ENCODE assay signal across 10 cellular contexts in genomic region chr20:11919046-11919445, GRCh38. TPM values are rescaled to one million over a fixed set of nuclear protein-coding genes. Genes with fewer than 3 reads are reported as not detected.
DNase-seq lines count a peak whose midpoint lies in the region; ATAC-seq, FAIRE-seq and TF ChIP-seq lines count a peak whose summit lies in the region.
"Had no signal": no experiment of that assay in that cellular context is flagged by ENCODE, and none has a peak within 500 bp of the region (broad histone marks: within the 10 kb centered on the region; RNA-seq: fewer than 3 reads in every experiment).

No MANE protein-coding gene starts in this region.

- H3K4me2 ChIP-seq in MM.1S (ENCODE audit: low read depth, low read length): peak overlapping the region; percentile 74
- H3K4me2 ChIP-seq in keratinocyte (ENCODE audit: control insufficient read depth, extremely low read depth, insufficient read depth, low read depth, low read length): peak overlapping the region; percentile 26

- H3K36me3 ChIP-seq in MM.1S (replicated peaks; ENCODE audit: insufficient read depth, low read length): peaks cover 10% of the 10 kb centered on the region; the same call in 1 of the 2 replicates
- H3K36me3 ChIP-seq in SJCRH30: no peaks in the 10 kb centered on the region
- H3K36me3 ChIP-seq in keratinocyte (ENCODE audit: control insufficient read depth in 2 of 2, extremely low read depth in 1 of 2, insufficient read depth in 2 of 2, low read length in 2 of 2): peaks cover 11 to 26% of the 10 kb centered on the region in 2 experiments
- peaks cover 7 to 12% of the 10 kb centered on the region in 2 donors for H3K36me3 ChIP-seq in stomach smooth muscle (ENCODE audit: control insufficient read depth in 2 of 2, insufficient read depth in 2 of 2, low read length in 2 of 2)
- peaks cover 4% of the 10 kb centered on the region for H3K36me3 ChIP-seq in HAP-1 (replicated peaks)

- FAIRE-seq in keratinocyte (lab: Jason Lieb, UNC): no peak
- FAIRE-seq: RCC 7860 had no signal

- H3K4me3 ChIP-seq in MM.1S (ENCODE audit: low read length) (peak overlapping the region; percentile 68), SJCRH30 (peak overlapping the region; percentile 40), keratinocyte (ENCODE audit: control insufficient read depth in 2 of 3, extremely low read depth in 1 of 3, insufficient read depth in 2 of 3, low read depth in 1 of 3, low read length in 3 of 3) (no peak overlapping the region), stomach smooth muscle (ENCODE audit: low read length in 2 of 2) (peak overlapping the region; percentile 45 to 72), HAP-1 (no peak overlapping the region)

- H3K9me1 ChIP-seq in keratinocyte (ENCODE audit: control insufficient read depth, extremely low read depth, insufficient read depth, low read length): no peaks in the 10 kb centered on the region

- H2AFZ ChIP-seq in MM.1S (ENCODE audit: low read length) (no peak overlapping the region), keratinocyte (ENCODE audit: control insufficient read depth, low read length) (no peak overlapping the region)

- dilution Hi-C loops in keratinocyte (cut with MboI; ENCODE audit: extremely low pct_ligation_motif_present, low sequenced_read_pairs): no loop called here

- no peaks in the 10 kb centered on the region for H3K27me3 ChIP-seq in MM.1S (replicated peaks; ENCODE audit: insufficient read depth, low read length)
- H3K27me3 ChIP-seq in SJCRH30: no peaks in the 10 kb centered on the region
- H3K27me3 ChIP-seq in keratinocyte (ENCODE audit: control insufficient read depth, extremely low read depth, insufficient read depth, low read length): no peaks in the 10 kb centered on the region
- no peaks in the 10 kb centered on the region for H3K27me3 ChIP-seq in stomach smooth muscle (ENCODE audit: control insufficient read depth in 1 of 2, insufficient read depth in 2 of 2, low read length in 2 of 2)
- no peaks in the 10 kb centered on the region for H3K27me3 ChIP-seq in HAP-1 (ENCODE audit: low read depth)

- peaks cover 7% of the 10 kb centered on the region for H3K4me1 ChIP-seq in MM.1S (ENCODE audit: low read length)
- H3K4me1 ChIP-seq in SJCRH30: peaks cover 15% of the 10 kb centered on the region; the same call in 1 of the 2 replicates
- H3K4me1 ChIP-seq in keratinocyte (ENCODE audit: control insufficient read depth, extremely low read depth, insufficient read depth, low read length): peaks cover 20% of the 10 kb centered on the region
- H3K4me1 ChIP-seq in stomach smooth muscle (ENCODE audit: control insufficient read depth, insufficient read depth, low read length): peaks cover 11% of the 10 kb centered on the region
- no peaks in the 10 kb centered on the region for H3K4me1 ChIP-seq in HAP-1

- H3K27ac ChIP-seq in MM.1S (ENCODE audit: low read length): peak overlapping the region; percentile 83
- H3K27ac ChIP-seq in SJCRH30: peak overlapping the region; percentile 60
- H3K27ac ChIP-seq in keratinocyte (ENCODE audit: control insufficient read depth, insufficient read depth, low read length): no peak overlapping the region
- no peak overlapping the region for H3K27ac ChIP-seq in stomach smooth muscle (ENCODE audit: low read length)

- H4K20me1 ChIP-seq in MM.1S (ENCODE audit: insufficient read depth, low read length) (no peaks in the 10 kb centered on the region), keratinocyte (ENCODE audit: control insufficient read depth, extremely low read depth, insufficient read depth, low read length) (no peaks in the 10 kb centered on the region)

- H3K9me2 ChIP-seq in MM.1S (replicated peaks; ENCODE audit: insufficient read depth, low read length): no peaks in the 10 kb centered on the region

- H3K79me2 ChIP-seq in MM.1S (ENCODE audit: low read length): peaks cover 52% of the 10 kb centered on the region
- peaks cover 57% of the 10 kb centered on the region for H3K79me2 ChIP-seq in keratinocyte (ENCODE audit: control insufficient read depth, insufficient read depth, low read length)

- H3K9ac ChIP-seq in MM.1S (ENCODE audit: low read length) (peak overlapping the region; percentile 87), keratinocyte (ENCODE audit: control insufficient read depth, extremely low read depth, insufficient read depth, low read length) (no peak overlapping the region), stomach smooth muscle (ENCODE audit: low read length in 2 of 2) (peak overlapping the region; percentile 0 to 52)

- peak; percentile 33 for TF ChIP-seq CTCF in MM.1S (IDR thresholded peaks at IDR 0.05; ENCODE audit: low read length)
- no peak for TF ChIP-seq CTCF in keratinocyte (optimal IDR thresholded peaks at IDR 0.05 in 1 of 3, IDR thresholded peaks at IDR 0.05 in 1 of 3, conservative IDR thresholded peaks at IDR 0.05 in 1 of 3; ENCODE audit: extremely low read depth in 1 of 3, insufficient read depth in 2 of 3, low read length in 3 of 3)

- 0 out of 2 replicates have a peak, but pooled peaks cover 6% of the 10 kb centered on the region for H3F3A ChIP-seq in MM.1S (ENCODE audit: insufficient read depth, low read length)

- in situ Hi-C loops in HAP-1 (cut with MboI; ENCODE audit: low sequenced_read_pairs): no loop called here

- no peak for ATAC-seq in GM21423 (IDR thresholded peaks at IDR 0.05; ENCODE audit: unreplicated experiment)
- ATAC-seq: activated T-cell treated with anti-CD3 and anti-CD28 coated beads, Interleukin-2, amount 50 U/mL, for 4 hours had no signal

- H3K9me3 ChIP-seq in MM.1S (replicated peaks; ENCODE audit: insufficient read depth, low read length): no peaks in the 10 kb centered on the region
- no peaks in the 10 kb centered on the region for H3K9me3 ChIP-seq in SJCRH30 (replicated peaks)
- H3K9me3 ChIP-seq in keratinocyte (ENCODE audit: control insufficient read depth, low read depth, low read length): no peaks in the 10 kb centered on the region
- H3K9me3 ChIP-seq in stomach smooth muscle (ENCODE audit: control insufficient read depth in 2 of 2, low read length in 2 of 2): no peaks in the 10 kb centered on the region
- no peaks in the 10 kb centered on the region for H3K9me3 ChIP-seq in HAP-1

- DNase-seq in MM.1S (peak; percentile 83), SJCRH30 (peak; percentile 82 to 91), keratinocyte (ENCODE audit: low read depth, low spot score) (no peak), HAP-1 (ENCODE audit: low spot score in 2 of 2) (no peak), NCI-H2196 treated with DMSO at 0.1 percent for 48 hours (lab: John Stamatoyannopoulos, UW; ENCODE audit: unreplicated experiment) (no peak)
- DNase-seq in activated CD8-positive, alpha-beta memory T cell treated with anti-CD3 and anti-CD28 coated beads for 24 hours: no peak
- DNase-seq: activated T-cell treated with anti-CD3 and anti-CD28 coated beads, Interleukin-2, amount 50 U/mL, for 4 hours had no signal

RNA-seq across cellular contexts. Expression of gene BTBD3, which starts 1.4 kb away (rescaled TPM):
- total RNA-seq in SJCRH30 (2014; rRNA removed; shearing (Covaris generic)): 34.5 and 36.2 TPM in 2 replicates
- polyA plus RNA-seq in keratinocyte: 21.4 to 29.5 TPM (median 22.9 TPM) in 3 replicates
- 9.0 TPM for polyA plus RNA-seq in keratinocyte (2011; ENCODE audit: low read depth)
- polyA plus RNA-seq in keratinocyte (2011; cell fraction: cytosol; rRNA removed): 17.8 and 28.5 TPM in 2 replicates
- polyA plus RNA-seq in keratinocyte (2011; cell fraction: nucleus; rRNA removed): 34.5 and 36.9 TPM in 2 replicates
- 12.5 and 14.2 TPM in 2 replicates for polyA plus RNA-seq in keratinocyte (2012; ENCODE audit: low replicate concordance)
- polyA minus RNA-seq in keratinocyte: 26.0 to 79.4 TPM (median 71.8 TPM) in 3 replicates
- polyA minus RNA-seq in keratinocyte (2011; cell fraction: cytosol; rRNA and poly(A)+ RNA removed): 21.3 TPM
- polyA minus RNA-seq in keratinocyte (2011; cell fraction: nucleus; rRNA and poly(A)+ RNA removed): 18.3 and 39.4 TPM in 2 replicates

Comparison
In these comparisons a context has a peak if more than half of its experiments do, and no peak if none do; other contexts are left out.
1. DNase-seq: peak in MM.1S (single experiment) and SJCRH30 (2 of 2); none in keratinocyte (single experiment), activated CD8-positive, alpha-beta memory T cell treated with anti-CD3 and anti-CD28 coated beads for 24 hours (single experiment), HAP-1 (0 of 2) and NCI-H2196 treated with DMSO at 0.1 percent for 48 hours (single experiment).
2. H3K27ac ChIP-seq: peak in MM.1S (single experiment) and SJCRH30 (single experiment); none in keratinocyte (single experiment) and stomach smooth muscle (single experiment).
3. H3K4me3 ChIP-seq: peak in MM.1S (single experiment), SJCRH30 (single experiment) and stomach smooth muscle (2 of 2); none in keratinocyte (0 of 3) and HAP-1 (single experiment).